Comparison of ENCODE assay signal across 19 cellular contexts in genomic region chr14:104157303-104157928, GRCh38. TPM values are rescaled to one million over a fixed set of nuclear protein-coding genes. Genes with fewer than 3 reads are reported as not detected.
A peak's percentile ranks its signal among the peaks of the same experiment; 100 is the strongest.
DNase-seq lines count a peak whose midpoint lies in the region; FAIRE-seq and TF ChIP-seq lines count a peak whose summit lies in the region.
"Had no signal": no experiment of that assay in that cellular context is flagged by ENCODE, and none has a peak within 500 bp of the region (broad histone marks: within the 10 kb centered on the region; RNA-seq: fewer than 3 reads in every experiment).

No MANE protein-coding gene starts in this region.

- no peak overlapping the region for H3K4me3 ChIP-seq in H7 (ENCODE audit: insufficient read depth, low read depth, low read length)
- no peak overlapping the region for H3K4me3 ChIP-seq in SK-N-SH (ENCODE audit: low read depth in 2 of 2, low read length in 1 of 2)
- H3K4me3 ChIP-seq: coronary artery, right atrium auricular region, vagina had no signal

- H3K9ac ChIP-seq in SK-N-SH: no peak overlapping the region

- no peak overlapping the region for H2AFZ ChIP-seq in SK-N-SH (ENCODE audit: low read depth)

- DNase-seq in 8988T (peak; percentile 97), H7 (peak; percentile 89), SK-N-SH (peak; percentile 81), iPS-NIHi11 (ENCODE audit: low spot score) (peak; percentile 70), NOMO-1 treated with dmso at 0.1 percent for 144 hours (lab: John Stamatoyannopoulos, UW; ENCODE audit: unreplicated experiment) (no peak), HCEC 1CT (no peak), frontal cortex (ENCODE audit: low spot score in 2 of 2) (no peak)
- DNase-seq in effector CD8-positive, alpha-beta T cell (lab: John Stamatoyannopoulos, UW): no peak
- DNase-seq: activated CD4-positive, alpha-beta T cell treated with anti-CD3 and anti-CD28 coated beads for 4 hours; activated naive CD4-positive, alpha-beta T cell; anterior cingulate cortex; mesenchymal stem cell; NCI-H1417; NCI-H2171 treated with DMSO at 0.1 percent for 48 hours; Right ventricle myocardium superior had no signal

- no peak for FAIRE-seq in frontal cortex (lab: Jason Lieb, UNC)

- TF ChIP-seq EP300 in SK-N-SH (IDR thresholded peaks at IDR 0.05; ENCODE audit: borderline replicate concordance in 1 of 2, low read depth in 1 of 2, low read length in 1 of 2): no peak

- no peaks in the 10 kb centered on the region for H4K20me1 ChIP-seq in SK-N-SH (ENCODE audit: insufficient read depth)

- TF ChIP-seq CTCF in SK-N-SH (IDR thresholded peaks at IDR 0.05): peak; percentile 16

- H3K27ac ChIP-seq in SK-N-SH (ENCODE audit: low read depth in 2 of 2, low read length in 1 of 2): peak overlapping the region in 1 of 2 experiments; percentile 96; a peak in 2 of 4 replicates
- H3K27ac ChIP-seq: coronary artery, epithelial cell of prostate, vagina had no signal

- TF ChIP-seq RAD21 in SK-N-SH (IDR thresholded peaks at IDR 0.05; ENCODE audit: low read length): peak; percentile 50

- POLR2A ChIA-PET in SK-N-SH (lab: Yijun Ruan, JAX): no interaction called here

- H3K9me2 ChIP-seq in SK-N-SH: no peaks in the 10 kb centered on the region

- no peaks in the 10 kb centered on the region for H3K27me3 ChIP-seq in H7 (ENCODE audit: control insufficient read depth, insufficient read depth, low read length)
- H3K27me3 ChIP-seq in SK-N-SH (ENCODE audit: insufficient read depth): no peaks in the 10 kb centered on the region
- H3K27me3 ChIP-seq: right atrium auricular region, vagina had no signal

- no peaks in the 10 kb centered on the region for H3F3A ChIP-seq in SK-N-SH (replicated peaks; ENCODE audit: insufficient read depth)

- no peaks in the 10 kb centered on the region for H3K9me3 ChIP-seq in SK-N-SH
- H3K9me3 ChIP-seq: right atrium auricular region, vagina had no signal

- H3K79me2 ChIP-seq in SK-N-SH (ENCODE audit: insufficient read depth): no peaks in the 10 kb centered on the region

- CTCF ChIA-PET in SK-N-SH (lab: Yijun Ruan, JAX): interaction anchor here (0.6 to 3.1 kb wide), 19 partner anchors 8 to 431 kb away, joined by 3 to 23 read pairs (median 4); no protein-coding TSS in a partner anchor

- H3K36me3 ChIP-seq in H7 (replicated peaks; ENCODE audit: control insufficient read depth, insufficient read depth, low read length): peaks cover 1% of the 10 kb centered on the region; the same call in 1 of the 2 replicates
- no peaks in the 10 kb centered on the region for H3K36me3 ChIP-seq in SK-N-SH (replicated peaks in 1 of 2; ENCODE audit: control insufficient read depth in 1 of 2, insufficient read depth in 2 of 2, low read length in 1 of 2)
- H3K36me3 ChIP-seq: right atrium auricular region, vagina had no signal

- H3K4me1 ChIP-seq in SK-N-SH (ENCODE audit: control insufficient read depth in 1 of 2, insufficient read depth in 2 of 2, low read depth in 1 of 2, low read length in 1 of 2): peaks cover 0 to 91% of the 10 kb centered on the region in 2 experiments; a peak in 1 of 4 replicates
- H3K4me1 ChIP-seq: vagina had no signal

- 88% methylated on average over 14 of the region's 29 CpGs for WGBS in SK-N-SH (ENCODE audit: low lambda C conversion rate)

- no peak overlapping the region for H3K4me2 ChIP-seq in SK-N-SH

TF ChIP-seq in SK-N-SH, 30 proteins besides CTCF, POLR2A, EP300 and RAD21:
- no peak for TF ChIP-seq YY1 (IDR thresholded peaks at IDR 0.05; ENCODE audit: low read depth)
- peak; percentile 33; the same call in 1 of the 2 replicates for TF ChIP-seq SMC3 (IDR thresholded peaks at IDR 0.05; ENCODE audit: low read depth, low read length)

RNA-seq across cellular contexts. Expression of gene KIF26A, which starts 19.0 kb away (rescaled TPM):
- 59.2 and 61.0 TPM in 2 replicates for total RNA-seq in H7 (2014; rRNA removed; shearing (Covaris generic))
- polyA plus RNA-seq in SK-N-SH (2012; rRNA removed): 1.4 and 1.7 TPM in 2 replicates
- 0.79 and 1.5 TPM in 2 replicates for polyA plus RNA-seq in SK-N-SH (2012; cell fraction: cytosol; rRNA removed)
- 2.1 and 4.0 TPM in 2 replicates for polyA plus RNA-seq in SK-N-SH (2012; cell fraction: nucleus; rRNA removed)
- total RNA-seq in frontal cortex: 13.0 TPM

Comparison
In these comparisons a context has a peak if more than half of its experiments do, and no peak if none do; other contexts are left out.
1. DNase-seq: peak in 8988T (single experiment), H7 (single experiment), SK-N-SH (single experiment) and iPS-NIHi11 (single experiment); none in NOMO-1 treated with dmso at 0.1 percent for 144 hours (single experiment), effector CD8-positive, alpha-beta T cell (single experiment), HCEC 1CT (single experiment) and frontal cortex (0 of 2).